8 cellular contexts compared by ENCODE assay signal in genomic region chr18:48222118-48222517, GRCh38.
DNase-seq lines count a peak whose midpoint lies in the region; ATAC-seq, FAIRE-seq and TF ChIP-seq lines count a peak whose summit lies in the region.

No MANE protein-coding gene starts in this region.

- H3K9me3 Mint-ChIP-seq in stimulated activated naive CD8-positive, alpha-beta T cell treated with anti-CD3 and anti-CD28 coated beads, Interleukin-15, amount 100 ng/mL, for 72 hours = no peaks in the 10 kb centered on the region
- no peaks in the 10 kb centered on the region for H3K9me3 Mint-ChIP-seq in T-cell

- DNase-seq in stimulated activated naive CD8-positive, alpha-beta T cell treated with anti-CD3 and anti-CD28 coated beads, Interleukin-15, amount 100 ng/mL, for 72 hours = no peak
- no peak for DNase-seq in stimulated activated naive CD8-positive, alpha-beta T cell treated with anti-CD3 and anti-CD28 coated beads, Interleukin-15, Interleukin-2, amounts not matched to agents 100 U/mL and 50 U/mL, for 24 hours
- DNase-seq in NCI-H1105 (lab: John Stamatoyannopoulos, UW) (peak; percentile 95), T-cell (peak in 1 of 34 experiments; percentile 4), iPS-NIHi11 (ENCODE audit: low spot score) (peak; percentile 51), foreskin melanocyte (no peak), H54 (ENCODE audit: insufficient read length, low spot score) (no peak)

- H3K4me1 Mint-ChIP-seq in stimulated activated naive CD8-positive, alpha-beta T cell treated with anti-CD3 and anti-CD28 coated beads, Interleukin-15, amount 100 ng/mL, for 72 hours = no peaks in the 10 kb centered on the region
- H3K4me1 Mint-ChIP-seq in T-cell = peaks cover 0 to 5% (median 0%) of the 10 kb centered on the region in 3 donors

- no peaks in the 10 kb centered on the region for H3K36me3 Mint-ChIP-seq in T-cell

- CTCF ChIA-PET in T-cell (lab: Charles Lee) = no interaction called here

- no peak for FAIRE-seq in H54 (lab: Jason Lieb, UNC)

- no peak overlapping the region for H3K27ac Mint-ChIP-seq in stimulated activated naive CD8-positive, alpha-beta T cell treated with anti-CD3 and anti-CD28 coated beads, Interleukin-15, amount 100 ng/mL, for 72 hours
- H3K27ac Mint-ChIP-seq in T-cell = no peak overlapping the region

- no peaks in the 10 kb centered on the region for H3K27me3 Mint-ChIP-seq in stimulated activated naive CD8-positive, alpha-beta T cell treated with anti-CD3 and anti-CD28 coated beads, Interleukin-15, amount 100 ng/mL, for 72 hours
- H3K27me3 Mint-ChIP-seq in T-cell = peaks cover 0 to 3% of the 10 kb centered on the region in 2 donors

- no peak overlapping the region for H3K4me3 Mint-ChIP-seq in stimulated activated naive CD8-positive, alpha-beta T cell treated with anti-CD3 and anti-CD28 coated beads, Interleukin-15, amount 100 ng/mL, for 72 hours
- H3K4me3 Mint-ChIP-seq in T-cell = no peak overlapping the region

- TF ChIP-seq POLR2A in H54 (IDR thresholded peaks at IDR 0.05; ENCODE audit: low read depth, low read length) = no peak

- ATAC-seq in stimulated activated naive CD8-positive, alpha-beta T cell treated with anti-CD3 and anti-CD28 coated beads, Interleukin-15, amount 100 ng/mL, for 72 hours = peak; percentile 51
- ATAC-seq in stimulated activated naive CD8-positive, alpha-beta T cell treated with anti-CD3 and anti-CD28 coated beads, Interleukin-15, Interleukin-2, amounts not matched to agents 100 U/mL and 50 U/mL, for 24 hours = no peak
- ATAC-seq in T-cell (replicated peaks in 1 of 4) (peak in 3 of 4 experiments; percentile 27 to 51 (median 50)), HG02588 (IDR thresholded peaks at IDR 0.05; ENCODE audit: unreplicated experiment) (no peak)

- POLR2A ChIA-PET in T-cell (lab: Charles Lee) = no interaction called here

Comparison
In these comparisons a context has a peak if more than half of its experiments do, and no peak if none do; other contexts are left out.
1. ATAC-seq: peak in stimulated activated naive CD8-positive, alpha-beta T cell treated with anti-CD3 and anti-CD28 coated beads, Interleukin-15, amount 100 ng/mL, for 72 hours (single experiment) and T-cell (3 of 4); none in stimulated activated naive CD8-positive, alpha-beta T cell treated with anti-CD3 and anti-CD28 coated beads, Interleukin-15, Interleukin-2, amounts not matched to agents 100 U/mL and 50 U/mL, for 24 hours (single experiment) and HG02588 (single experiment).
2. DNase-seq: peak in NCI-H1105 (single experiment) and iPS-NIHi11 (single experiment); none in stimulated activated naive CD8-positive, alpha-beta T cell treated with anti-CD3 and anti-CD28 coated beads, Interleukin-15, amount 100 ng/mL, for 72 hours (0 of 2), stimulated activated naive CD8-positive, alpha-beta T cell treated with anti-CD3 and anti-CD28 coated beads, Interleukin-15, Interleukin-2, amounts not matched to agents 100 U/mL and 50 U/mL, for 24 hours (single experiment), foreskin melanocyte (single experiment) and H54 (single experiment).